9 cellular contexts compared by ENCODE assay signal in genomic region chr2:142286618-142287017, GRCh38.
DNase-seq lines count a peak whose midpoint lies in the region; ATAC-seq and TF ChIP-seq lines count a peak whose summit lies in the region.
"Had no signal": no experiment of that assay in that cellular context is flagged by ENCODE, and none has a peak within 500 bp of the region (broad histone marks: within the 10 kb centered on the region; RNA-seq: fewer than 3 reads in every experiment).

No MANE protein-coding gene starts in this region.

- TF ChIP-seq CTCF in chondrocyte (IDR thresholded peaks at IDR 0.05) (peak; percentile 53), coronary artery (IDR thresholded peaks at IDR 0.05) (no peak)

- H3K36me3 Mint-ChIP-seq in chondrocyte (ENCODE audit: low read depth), result no peaks in the 10 kb centered on the region

- no peak overlapping the region for H3K4me3 ChIP-seq in coronary artery

- in situ Hi-C loops in ACHN (cut with HindIII; ENCODE audit: low pct_ligation_motif_present, low pct_unique_long_range_greater_than_20kb, low sequenced_read_pairs), result no loop called here

- ATAC-seq in GM19463 (IDR thresholded peaks at IDR 0.05; ENCODE audit: unreplicated experiment), result peak; percentile 89
- ATAC-seq: activated CD4-positive, CD25-positive, alpha-beta regulatory T cell treated with anti-CD3 and anti-CD28 coated beads, Interleukin-2, amount 50 U/mL, for 24 hours had no signal

- no peak overlapping the region for H3K4me3 Mint-ChIP-seq in chondrocyte (ENCODE audit: unreplicated experiment)

- H3K27me3 Mint-ChIP-seq in chondrocyte (ENCODE audit: low read depth), result no peaks in the 10 kb centered on the region

- H3K27ac ChIP-seq in coronary artery, result no peak overlapping the region

- no peak overlapping the region for H3K27ac Mint-ChIP-seq in chondrocyte (ENCODE audit: unreplicated experiment)

- DNase-seq in ACHN (peak; percentile 50), HuH-7.5 (ENCODE audit: low spot score) (peak; percentile 31), chondrocyte (ENCODE audit: low spot score) (no peak), OCI-M2 (lab: John Stamatoyannopoulos, UW; ENCODE audit: unreplicated experiment) (no peak), C1 segment of cervical spinal cord (lab: John Stamatoyannopoulos, UW) (no peak), coronary artery (ENCODE audit: low spot score) (no peak), SKM-1 (lab: John Stamatoyannopoulos, UW; ENCODE audit: unreplicated experiment) (no peak)

- no peaks in the 10 kb centered on the region for H3K9me3 Mint-ChIP-seq in chondrocyte (ENCODE audit: low read depth)

- peaks cover 10% of the 10 kb centered on the region for H3K4me1 Mint-ChIP-seq in chondrocyte (ENCODE audit: low read depth)

Comparison
In these comparisons a context has a peak if more than half of its experiments do, and no peak if none do; other contexts are left out.
1. DNase-seq: peak in ACHN (single experiment) and HuH-7.5 (single experiment); none in chondrocyte (single experiment), OCI-M2 (single experiment), C1 segment of cervical spinal cord (0 of 14), coronary artery (single experiment) and SKM-1 (single experiment).